ENCODE assay signal across 8 cellular contexts in the genomic region with DNA sequence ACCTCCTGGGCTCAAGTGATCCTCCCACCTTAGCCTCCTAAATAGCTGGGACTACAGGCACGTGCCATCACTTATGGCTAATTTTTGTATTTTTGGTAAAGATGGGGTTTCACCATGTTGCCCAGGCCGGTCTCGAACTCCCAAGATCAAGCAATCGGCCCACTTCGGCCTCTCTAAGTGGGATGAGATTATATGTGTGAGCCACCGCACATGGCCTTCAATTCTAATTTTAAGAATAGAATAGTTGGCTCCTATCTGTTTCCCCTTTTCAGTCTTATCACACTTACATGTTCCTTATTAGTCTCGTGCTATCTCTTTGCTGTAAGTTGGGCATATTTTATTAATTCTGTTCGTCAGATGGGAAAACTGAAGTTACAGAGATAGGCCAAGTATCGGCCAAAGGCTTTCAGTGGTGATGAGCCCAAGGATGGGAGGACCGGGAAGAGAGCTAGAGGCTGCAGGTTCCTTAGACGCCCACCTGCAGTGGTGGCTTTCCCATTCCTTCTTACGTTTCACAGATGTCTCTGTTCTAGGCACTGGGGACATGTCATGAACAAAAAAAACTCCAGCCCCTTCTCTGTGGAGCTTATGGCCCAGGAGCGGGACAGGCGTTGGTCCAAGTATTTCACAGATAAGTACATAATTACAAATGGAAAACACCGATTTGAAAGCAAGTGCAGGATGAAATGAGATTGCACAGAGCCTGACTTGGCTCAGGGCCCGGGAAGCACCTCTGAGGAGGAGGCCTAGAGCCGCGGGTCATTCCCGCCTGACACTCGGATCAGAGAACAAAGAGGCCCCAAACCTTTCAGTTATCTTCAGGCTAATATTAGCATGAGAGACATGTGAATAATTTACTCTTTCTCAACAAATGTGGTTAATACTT.
DNase-seq lines count a peak whose midpoint lies in the region; ATAC-seq and TF ChIP-seq lines count a peak whose summit lies in the region.

No MANE protein-coding gene starts in this region.

- ATAC-seq in HG03432 (IDR thresholded peaks at IDR 0.05; ENCODE audit: unreplicated experiment), result peak; percentile 59
- ATAC-seq in RWPE2 (ENCODE audit: low read depth), result peak; percentile 28; the same call in 1 of the 3 replicates
- ATAC-seq in left ventricle myocardium superior, result peak; percentile 86
- ATAC-seq in upper lobe of right lung, result no peak
- ATAC-seq in activated naive CD8-positive, alpha-beta T cell treated with anti-CD3 and anti-CD28 coated beads, Interleukin-2, amount 50 U/mL, for 24 hours, result no peak
- no peak for ATAC-seq in GM19395 (IDR thresholded peaks at IDR 0.05; ENCODE audit: unreplicated experiment)

- peak; percentile 26 for DNase-seq in GM03348 (ENCODE audit: low spot score)
- peak; percentile 69 for DNase-seq in RWPE2 (ENCODE audit: low spot score)
- peak; percentile 90 for DNase-seq in left ventricle myocardium superior
- no peak for DNase-seq in upper lobe of right lung
- no peak for DNase-seq in effector CD8-positive, alpha-beta T cell (lab: John Stamatoyannopoulos, UW)
- no peak for DNase-seq in activated naive CD8-positive, alpha-beta T cell treated with anti-CD3 and anti-CD28 coated beads, Interleukin-2, amount 50 U/mL, for 24 hours

- H3K36me3 ChIP-seq in RWPE2 (ENCODE audit: low read depth) (no peaks in the 10 kb centered on the region), upper lobe of right lung (no peaks in the 10 kb centered on the region)

- intact Hi-C loops in left ventricle myocardium superior (cut with micrococcal nuclease), result no loop called here
- intact Hi-C loops in upper lobe of right lung (cut with DNase I), result no loop called here

- H3K4me3 ChIP-seq in RWPE2 (ENCODE audit: severe bottlenecking) (no peak overlapping the region), upper lobe of right lung (no peak overlapping the region)

- H3K4me1 ChIP-seq in RWPE2 (ENCODE audit: insufficient read depth, poor library complexity, severe bottlenecking) (peaks cover 11% of the 10 kb centered on the region), upper lobe of right lung (peaks cover 20% of the 10 kb centered on the region)

- H3K4me3 Mint-ChIP-seq in activated naive CD8-positive, alpha-beta T cell treated with anti-CD3 and anti-CD28 coated beads, Interleukin-2, amount 50 U/mL, for 24 hours, result no peak overlapping the region

- H3K27me3 Mint-ChIP-seq in activated naive CD8-positive, alpha-beta T cell treated with anti-CD3 and anti-CD28 coated beads, Interleukin-2, amount 50 U/mL, for 24 hours, result no peaks in the 10 kb centered on the region

- no peak overlapping the region for H3K27ac Mint-ChIP-seq in activated naive CD8-positive, alpha-beta T cell treated with anti-CD3 and anti-CD28 coated beads, Interleukin-2, amount 50 U/mL, for 24 hours

- peaks cover 18% of the 10 kb centered on the region for H3K4me1 Mint-ChIP-seq in activated naive CD8-positive, alpha-beta T cell treated with anti-CD3 and anti-CD28 coated beads, Interleukin-2, amount 50 U/mL, for 24 hours

- H3K27ac ChIP-seq in RWPE2 (ENCODE audit: poor library complexity, severe bottlenecking), result no peak overlapping the region
- peak overlapping the region; percentile 34 for H3K27ac ChIP-seq in upper lobe of right lung

- no peaks in the 10 kb centered on the region for H3K9me3 Mint-ChIP-seq in activated naive CD8-positive, alpha-beta T cell treated with anti-CD3 and anti-CD28 coated beads, Interleukin-2, amount 50 U/mL, for 24 hours

- no peak for TF ChIP-seq CTCF in RWPE2 (IDR thresholded peaks at IDR 0.05; ENCODE audit: poor library complexity, severe bottlenecking)
- no peak for TF ChIP-seq CTCF in upper lobe of right lung (IDR thresholded peaks at IDR 0.05)

- H3K27me3 ChIP-seq in RWPE2 (ENCODE audit: insufficient read depth, poor library complexity, severe bottlenecking), result no peaks in the 10 kb centered on the region
- H3K27me3 ChIP-seq in upper lobe of right lung, result no peaks in the 10 kb centered on the region

- H3K9me3 ChIP-seq in RWPE2 (ENCODE audit: severe bottlenecking) (no peaks in the 10 kb centered on the region), upper lobe of right lung (no peaks in the 10 kb centered on the region)

- no peaks in the 10 kb centered on the region for H3K36me3 Mint-ChIP-seq in activated naive CD8-positive, alpha-beta T cell treated with anti-CD3 and anti-CD28 coated beads, Interleukin-2, amount 50 U/mL, for 24 hours (ENCODE audit: low read depth)

Comparison
In these comparisons a context has a peak if more than half of its experiments do, and no peak if none do; other contexts are left out.
1. DNase-seq: peak in GM03348 (single experiment), RWPE2 (single experiment) and left ventricle myocardium superior (single experiment); none in upper lobe of right lung (single experiment), effector CD8-positive, alpha-beta T cell (single experiment) and activated naive CD8-positive, alpha-beta T cell treated with anti-CD3 and anti-CD28 coated beads, Interleukin-2, amount 50 U/mL, for 24 hours (single experiment).
2. ATAC-seq: peak in HG03432 (single experiment), RWPE2 (single experiment) and left ventricle myocardium superior (single experiment); none in upper lobe of right lung (single experiment), activated naive CD8-positive, alpha-beta T cell treated with anti-CD3 and anti-CD28 coated beads, Interleukin-2, amount 50 U/mL, for 24 hours (single experiment) and GM19395 (single experiment).